ENCODE assay signal across 8 cellular contexts in genomic region chr6:133568970-133569889, GRCh38.
DNase-seq lines count a peak whose midpoint lies in the region; ATAC-seq and TF ChIP-seq lines count a peak whose summit lies in the region.

No MANE protein-coding gene starts in this region.

- ATAC-seq in HG03097 (IDR thresholded peaks at IDR 0.05; ENCODE audit: low FRiP score, unreplicated experiment): peak; percentile 64

- peaks cover 6% of the 10 kb centered on the region for H3K4me1 Mint-ChIP-seq in activated naive CD8-positive, alpha-beta T cell (ENCODE audit: low read depth)
- peaks cover 4% of the 10 kb centered on the region for H3K4me1 Mint-ChIP-seq in progenitor cell of endocrine pancreas (ENCODE audit: low read depth)

- H3K36me3 Mint-ChIP-seq in activated naive CD8-positive, alpha-beta T cell: no peaks in the 10 kb centered on the region
- no peaks in the 10 kb centered on the region for H3K36me3 Mint-ChIP-seq in progenitor cell of endocrine pancreas (ENCODE audit: insufficient read depth)

- peak overlapping the region; percentile 12 for H3K4me3 Mint-ChIP-seq in activated naive CD8-positive, alpha-beta T cell
- peak overlapping the region; percentile 72 for H3K4me3 Mint-ChIP-seq in progenitor cell of endocrine pancreas (ENCODE audit: low read depth)

- DNase-seq in AG08395 (ENCODE audit: low spot score) (peak; percentile 85), NCI-H446 (lab: John Stamatoyannopoulos, UW) (peak; percentile 50 to 69), head of caudate nucleus (peak; percentile 19 to 87 (median 55)), progenitor cell of endocrine pancreas (ENCODE audit: low spot score, unreplicated experiment) (no peak), ecto neural progenitor cell (ENCODE audit: low spot score) (no peak)

- TF ChIP-seq CTCF in GM12873 (IDR thresholded peaks at IDR 0.05; ENCODE audit: insufficient read depth, low read depth, low read length, missing control alignments) (peak; percentile 61), progenitor cell of endocrine pancreas (IDR thresholded peaks at IDR 0.05; ENCODE audit: unreplicated experiment) (peak; percentile 93)

- H3K9me3 Mint-ChIP-seq in activated naive CD8-positive, alpha-beta T cell (ENCODE audit: low read depth): no peaks in the 10 kb centered on the region
- H3K9me3 Mint-ChIP-seq in progenitor cell of endocrine pancreas (ENCODE audit: low read depth): no peaks in the 10 kb centered on the region

- peaks cover 26% of the 10 kb centered on the region for H3K27me3 Mint-ChIP-seq in activated naive CD8-positive, alpha-beta T cell
- H3K27me3 Mint-ChIP-seq in progenitor cell of endocrine pancreas: peaks cover 21% of the 10 kb centered on the region

- intact Hi-C loops in head of caudate nucleus (cut with DNase I): loop anchor here (2.0 to 10.0 kb wide), 2 partner anchors 348 to 526 kb away; no protein-coding TSS in a partner anchor

- no peak overlapping the region for H3K27ac Mint-ChIP-seq in activated naive CD8-positive, alpha-beta T cell
- H3K27ac Mint-ChIP-seq in progenitor cell of endocrine pancreas: peak overlapping the region; percentile 92

Comparison
In these comparisons a context has a peak if more than half of its experiments do, and no peak if none do; other contexts are left out.
1. DNase-seq: peak in AG08395 (single experiment), NCI-H446 (2 of 2) and head of caudate nucleus (42 of 42); none in progenitor cell of endocrine pancreas (single experiment) and ecto neural progenitor cell (single experiment).